9 cellular contexts compared by ENCODE assay signal in genomic region chr1:98054367-98054701, GRCh38.
DNase-seq lines count a peak whose midpoint lies in the region; ATAC-seq, FAIRE-seq and TF ChIP-seq lines count a peak whose summit lies in the region.
"Had no signal": no experiment of that assay in that cellular context is flagged by ENCODE, and none has a peak within 500 bp of the region (broad histone marks: within the 10 kb centered on the region; RNA-seq: fewer than 3 reads in every experiment).

No MANE protein-coding gene starts in this region.

- H3K27ac ChIP-seq in cardiac muscle cell (no peak overlapping the region), right atrium auricular region (no peak overlapping the region), astrocyte (ENCODE audit: low read depth, low read length) (peak overlapping the region; percentile 89), upper lobe of left lung (no peak overlapping the region)

- no peaks in the 10 kb centered on the region for H3K4me1 ChIP-seq in cardiac muscle cell (ENCODE audit: low read depth)
- peaks cover 0 to 11% of the 10 kb centered on the region in 2 donors for H3K4me1 ChIP-seq in right atrium auricular region
- peaks cover 30% of the 10 kb centered on the region for H3K4me1 ChIP-seq in astrocyte (ENCODE audit: insufficient read depth, low read length)
- H3K4me1 ChIP-seq in upper lobe of left lung, result peaks cover 8 to 20% (median 14%) of the 10 kb centered on the region in 4 donors

- H3K4me3 ChIP-seq in cardiac muscle cell (peak overlapping the region; percentile 38), right atrium auricular region (peak overlapping the region in 1 of 2 donors; percentile 52), astrocyte (ENCODE audit: insufficient read depth, low read depth, low read length) (peak overlapping the region; percentile 59), upper lobe of left lung (peak overlapping the region in 3 of 4 donors; percentile 42 to 56 (median 54))

- WGBS in upper lobe of left lung, 2 donors, result 16 to 28% methylated on average over 6 to 11 of the region's 11 CpGs

- FAIRE-seq in astrocyte (lab: Jason Lieb, UNC), result no peak
- FAIRE-seq: D721Med had no signal

- no peaks in the 10 kb centered on the region for H3K79me2 ChIP-seq in astrocyte (ENCODE audit: insufficient read depth, low read length)

- TF ChIP-seq EP300 in upper lobe of left lung (IDR thresholded peaks at IDR 0.05), result no peak

- DNase-seq in cardiac muscle cell (ENCODE audit: low read depth in 1 of 2, low spot score in 1 of 2) (no peak), right atrium auricular region (ENCODE audit: low spot score) (no peak), astrocyte (ENCODE audit: low read depth) (no peak), memory B cell (ENCODE audit: low spot score in 2 of 2) (no peak), upper lobe of left lung (no peak), GM13976 (ENCODE audit: low spot score) (no peak), NCI-H2029 (lab: John Stamatoyannopoulos, UW) (no peak)
- no peak for DNase-seq in stimulated activated CD4-positive, alpha-beta T cell treated with anti-CD3 and anti-CD28 coated beads, Interleukin-12 subunit alpha, Interleukin-12 subunit beta, amount 100 ng/mL, for 4 hours

- no peaks in the 10 kb centered on the region for H4K20me1 ChIP-seq in astrocyte (ENCODE audit: insufficient read depth, low read length)

- in situ Hi-C loops in GM13976 (cut with MboI; ENCODE audit: low sequenced_read_pairs, unreplicated experiment), result loop anchor here (10.0 to 25.0 kb wide), 2 partner anchors 408 to 1090 kb away; no protein-coding TSS in a partner anchor

- peaks cover 1% of the 10 kb centered on the region for H3K9me3 Mint-ChIP-seq in astrocyte (ENCODE audit: unreplicated experiment)
- no peaks in the 10 kb centered on the region for H3K9me3 Mint-ChIP-seq in memory B cell

- no peak for ATAC-seq in memory B cell (ENCODE audit: low read depth)
- no peak for ATAC-seq in upper lobe of left lung (ENCODE audit: low FRiP score in 2 of 2)

- H3K27me3 Mint-ChIP-seq in astrocyte (ENCODE audit: low read depth, unreplicated experiment), result peaks cover 7% of the 10 kb centered on the region
- peaks cover 19% of the 10 kb centered on the region for H3K27me3 Mint-ChIP-seq in memory B cell

- H3K27me3 ChIP-seq in cardiac muscle cell, result peaks cover 59% of the 10 kb centered on the region
- peaks cover 6 to 8% of the 10 kb centered on the region in 2 donors for H3K27me3 ChIP-seq in right atrium auricular region
- no peaks in the 10 kb centered on the region for H3K27me3 ChIP-seq in astrocyte (ENCODE audit: insufficient read depth, low read length)
- H3K27me3 ChIP-seq in upper lobe of left lung, result peaks cover 0 to 16% (median 5%) of the 10 kb centered on the region in 4 donors

- peaks cover 27% of the 10 kb centered on the region for H3K4me1 Mint-ChIP-seq in astrocyte (ENCODE audit: low read depth, unreplicated experiment)
- H3K4me1 Mint-ChIP-seq in memory B cell, result peaks cover 6% of the 10 kb centered on the region

- no peak for TF ChIP-seq POLR2A in upper lobe of left lung (IDR thresholded peaks at IDR 0.05)

- H3K36me3 ChIP-seq in cardiac muscle cell (no peaks in the 10 kb centered on the region), right atrium auricular region (no peaks in the 10 kb centered on the region), astrocyte (ENCODE audit: insufficient read depth, low read length) (no peaks in the 10 kb centered on the region), upper lobe of left lung (no peaks in the 10 kb centered on the region)

- peak overlapping the region; percentile 82 for H3K4me3 Mint-ChIP-seq in astrocyte (ENCODE audit: unreplicated experiment)
- H3K4me3 Mint-ChIP-seq in memory B cell, result peak overlapping the region; percentile 37

- H3K27ac Mint-ChIP-seq in astrocyte (ENCODE audit: unreplicated experiment), result peak overlapping the region; percentile 58
- no peak overlapping the region for H3K27ac Mint-ChIP-seq in memory B cell

- H3K9me3 ChIP-seq in cardiac muscle cell (ENCODE audit: low read depth) (no peaks in the 10 kb centered on the region), right atrium auricular region (no peaks in the 10 kb centered on the region), astrocyte (ENCODE audit: insufficient read depth, low read depth, low read length) (no peaks in the 10 kb centered on the region), upper lobe of left lung (no peaks in the 10 kb centered on the region)

- peak overlapping the region; percentile 90 for H3K4me2 ChIP-seq in astrocyte (ENCODE audit: low read length)

- TF ChIP-seq CTCF in cardiac muscle cell (IDR thresholded peaks at IDR 0.05; ENCODE audit: low read depth, low read length) (no peak), right atrium auricular region (IDR thresholded peaks at IDR 0.05) (no peak), astrocyte (IDR thresholded peaks at IDR 0.05; ENCODE audit: insufficient read depth, low read depth, low read length) (no peak), upper lobe of left lung (IDR thresholded peaks at IDR 0.05) (no peak), GM13976 (IDR thresholded peaks at IDR 0.05; ENCODE audit: borderline replicate concordance, control extremely low read depth, extremely low read depth, insufficient read depth, missing control alignments) (no peak)

- peak overlapping the region; percentile 69 for H2AFZ ChIP-seq in astrocyte (ENCODE audit: low read depth, low read length)

- H3K9ac ChIP-seq in astrocyte (ENCODE audit: low read length), result peak overlapping the region; percentile 88

- no peaks in the 10 kb centered on the region for H3K36me3 Mint-ChIP-seq in astrocyte (ENCODE audit: low read depth, unreplicated experiment)
- no peaks in the 10 kb centered on the region for H3K36me3 Mint-ChIP-seq in memory B cell
